Comparison of ENCODE assay signal across 16 cellular contexts in genomic region chrX:94744786-94745185, GRCh38.
DNase-seq lines count a peak whose midpoint lies in the region; ATAC-seq and TF ChIP-seq lines count a peak whose summit lies in the region.
"Had no signal": no experiment of that assay in that cellular context is flagged by ENCODE, and none has a peak within 500 bp of the region (broad histone marks: within the 10 kb centered on the region; RNA-seq: fewer than 3 reads in every experiment).

No MANE protein-coding gene starts in this region.

- CTCF ChIA-PET in WTC11 (lab: Charles Lee) = no interaction called here

- H3K9me3 Mint-ChIP-seq in WTC11 = 0 out of 2 replicates have a peak, but pooled peaks cover 5% of the 10 kb centered on the region
- no peaks in the 10 kb centered on the region for H3K9me3 Mint-ChIP-seq in nephron progenitor cell

- peak overlapping the region; percentile 96 for H3K27ac Mint-ChIP-seq in WTC11
- H3K27ac Mint-ChIP-seq in nephron progenitor cell = peak overlapping the region; percentile 23
- H3K27ac Mint-ChIP-seq: CD14-positive monocyte had no signal

- H3K36me3 Mint-ChIP-seq in WTC11 (peaks cover 20% of the 10 kb centered on the region), nephron progenitor cell (ENCODE audit: low read depth) (no peaks in the 10 kb centered on the region)
- H3K36me3 Mint-ChIP-seq: CD14-positive monocyte; CD4-positive, alpha-beta memory T cell had no signal

- DNase-seq in WTC11 (ENCODE audit: low spot score) (no peak), nephron progenitor cell (no peak), COLO829 (ENCODE audit: low spot score) (no peak), NCI-H1417 (lab: John Stamatoyannopoulos, UW) (no peak)
- DNase-seq in activated CD8-positive, alpha-beta memory T cell treated with anti-CD3 and anti-CD28 coated beads for 24 hours = no peak
- DNase-seq: 8988T; Calu3; CD4-positive, alpha-beta memory T cell; DMS79 treated with DMSO at 0.1 percent for 48 hours; GF-D8; HCEC 1CT; IMR-90 had no signal

- ATAC-seq in GM18868 (IDR thresholded peaks at IDR 0.05; ENCODE audit: unreplicated experiment) (peak; percentile 38), HG02610 (IDR thresholded peaks at IDR 0.05; ENCODE audit: unreplicated experiment) (peak; percentile 55), WTC11 (no peak)
- ATAC-seq: K562 had no signal

- POLR2A ChIA-PET in WTC11 (lab: Charles Lee) = no interaction called here

- H3K4me3 Mint-ChIP-seq in WTC11 (no peak overlapping the region), nephron progenitor cell (no peak overlapping the region)
- H3K4me3 Mint-ChIP-seq: CD14-positive monocyte; CD4-positive, alpha-beta memory T cell had no signal

- H3K27me3 Mint-ChIP-seq in WTC11 (ENCODE audit: low read depth) (no peaks in the 10 kb centered on the region), nephron progenitor cell (ENCODE audit: low read depth, poor library complexity) (no peaks in the 10 kb centered on the region)
- H3K27me3 Mint-ChIP-seq: CD4-positive, alpha-beta memory T cell had no signal

- no peak for TF ChIP-seq CTCF in WTC11 (IDR thresholded peaks at IDR 0.05)
- TF ChIP-seq CTCF in nephron progenitor cell (IDR thresholded peaks at IDR 0.05) = no peak

- H3K4me1 Mint-ChIP-seq in WTC11 (peaks cover 53% of the 10 kb centered on the region), nephron progenitor cell (no peaks in the 10 kb centered on the region)
- H3K4me1 Mint-ChIP-seq: CD14-positive monocyte had no signal

TF ChIP-seq in WTC11, 78 proteins besides CTCF, POLR2A, EP300 and RAD21:
- TF ChIP-seq, protein P1, sequence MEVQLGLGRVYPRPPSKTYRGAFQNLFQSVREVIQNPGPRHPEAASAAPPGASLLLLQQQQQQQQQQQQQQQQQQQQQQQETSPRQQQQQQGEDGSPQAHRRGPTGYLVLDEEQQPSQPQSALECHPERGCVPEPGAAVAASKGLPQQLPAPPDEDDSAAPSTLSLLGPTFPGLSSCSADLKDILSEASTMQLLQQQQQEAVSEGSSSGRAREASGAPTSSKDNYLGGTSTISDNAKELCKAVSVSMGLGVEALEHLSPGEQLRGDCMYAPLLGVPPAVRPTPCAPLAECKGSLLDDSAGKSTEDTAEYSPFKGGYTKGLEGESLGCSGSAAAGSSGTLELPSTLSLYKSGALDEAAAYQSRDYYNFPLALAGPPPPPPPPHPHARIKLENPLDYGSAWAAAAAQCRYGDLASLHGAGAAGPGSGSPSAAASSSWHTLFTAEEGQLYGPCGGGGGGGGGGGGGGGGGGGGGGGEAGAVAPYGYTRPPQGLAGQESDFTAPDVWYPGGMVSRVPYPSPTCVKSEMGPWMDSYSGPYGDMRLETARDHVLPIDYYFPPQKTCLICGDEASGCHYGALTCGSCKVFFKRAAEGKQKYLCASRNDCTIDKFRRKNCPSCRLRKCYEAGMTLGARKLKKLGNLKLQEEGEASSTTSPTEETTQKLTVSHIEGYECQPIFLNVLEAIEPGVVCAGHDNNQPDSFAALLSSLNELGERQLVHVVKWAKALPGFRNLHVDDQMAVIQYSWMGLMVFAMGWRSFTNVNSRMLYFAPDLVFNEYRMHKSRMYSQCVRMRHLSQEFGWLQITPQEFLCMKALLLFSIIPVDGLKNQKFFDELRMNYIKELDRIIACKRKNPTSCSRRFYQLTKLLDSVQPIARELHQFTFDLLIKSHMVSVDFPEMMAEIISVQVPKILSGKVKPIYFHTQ (CRISPR knock-in tag; IDR thresholded peaks at IDR 0.05) = no peak
- no peak for TF ChIP-seq ZNF138 (CRISPR knock-in tag; conservative IDR thresholded peaks at IDR 0.05)
- no peak for TF ChIP-seq OVOL2 (CRISPR knock-in tag; IDR thresholded peaks at IDR 0.05; ENCODE audit: borderline replicate concordance)
- TF ChIP-seq ZSCAN18 (CRISPR knock-in tag; IDR thresholded peaks at IDR 0.05) = no peak
- TF ChIP-seq SMAD4 (CRISPR knock-in tag; IDR thresholded peaks at IDR 0.05) = no peak
- no peak for TF ChIP-seq MXD4 (CRISPR knock-in tag; IDR thresholded peaks at IDR 0.05; ENCODE audit: borderline replicate concordance)
- no peak for TF ChIP-seq IRF2 (CRISPR knock-in tag; IDR thresholded peaks at IDR 0.05; ENCODE audit: borderline replicate concordance, low read depth)
- TF ChIP-seq CBFB (CRISPR knock-in tag; IDR thresholded peaks at IDR 0.05; ENCODE audit: low read depth) = no peak
- no peak for TF ChIP-seq ATF1 (CRISPR knock-in tag; IDR thresholded peaks at IDR 0.05)
- no peak for TF ChIP-seq ZNF317 (CRISPR knock-in tag; IDR thresholded peaks at IDR 0.05; ENCODE audit: borderline replicate concordance, low read depth)
- TF ChIP-seq, protein P2, sequence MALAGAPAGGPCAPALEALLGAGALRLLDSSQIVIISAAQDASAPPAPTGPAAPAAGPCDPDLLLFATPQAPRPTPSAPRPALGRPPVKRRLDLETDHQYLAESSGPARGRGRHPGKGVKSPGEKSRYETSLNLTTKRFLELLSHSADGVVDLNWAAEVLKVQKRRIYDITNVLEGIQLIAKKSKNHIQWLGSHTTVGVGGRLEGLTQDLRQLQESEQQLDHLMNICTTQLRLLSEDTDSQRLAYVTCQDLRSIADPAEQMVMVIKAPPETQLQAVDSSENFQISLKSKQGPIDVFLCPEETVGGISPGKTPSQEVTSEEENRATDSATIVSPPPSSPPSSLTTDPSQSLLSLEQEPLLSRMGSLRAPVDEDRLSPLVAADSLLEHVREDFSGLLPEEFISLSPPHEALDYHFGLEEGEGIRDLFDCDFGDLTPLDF (CRISPR knock-in tag; IDR thresholded peaks at IDR 0.05) = no peak
- TF ChIP-seq ZNF281 (CRISPR knock-in tag; IDR thresholded peaks at IDR 0.05) = no peak
